Comparison of ENCODE assay signal across 8 cellular contexts in genomic region chr16:53100131-53100748, GRCh38. TPM values are rescaled to one million over a fixed set of nuclear protein-coding genes. Genes with fewer than 3 reads are reported as not detected.
DNase-seq lines count a peak whose midpoint lies in the region; ATAC-seq and TF ChIP-seq lines count a peak whose summit lies in the region.

No MANE protein-coding gene starts in this region.

- H3K27me3 ChIP-seq in kidney epithelial cell (ENCODE audit: control insufficient read depth, insufficient read depth, low read length) (no peaks in the 10 kb centered on the region), testis (no peaks in the 10 kb centered on the region)

- no peak for TF ChIP-seq POLR2A in testis (IDR thresholded peaks at IDR 0.05)

- H3K36me3 ChIP-seq in kidney epithelial cell (ENCODE audit: control insufficient read depth, insufficient read depth, low read length) (no peaks in the 10 kb centered on the region), testis (ENCODE audit: low read depth, missing control alignments) (no peaks in the 10 kb centered on the region)

- peak overlapping the region; percentile 22 for H3K4me3 ChIP-seq in kidney epithelial cell (ENCODE audit: low read depth, low read length)
- H3K4me3 ChIP-seq in testis = peak overlapping the region; percentile 39 to 53

- no peak for DNase-seq in T-helper 2 cell treated with Interferon-gamma antibody and Interleukin-4, amounts not matched to agents 5 μg/mL and 100 μg/mL, for 36 hours (ENCODE audit: low spot score)
- DNase-seq in T-helper 2 cell = no peak
- DNase-seq in activated naive CD8-positive, alpha-beta T cell treated with anti-CD3 and anti-CD28 coated beads for 36 hours = no peak
- no peak for DNase-seq in kidney epithelial cell (ENCODE audit: low read depth)
- DNase-seq in testis = no peak
- no peak for DNase-seq in epidermal melanocyte (ENCODE audit: insufficient read length, low spot score)
- DNase-seq in NCI-H187 treated with DMSO at 0.1 percent for 48 hours (lab: John Stamatoyannopoulos, UW) = no peak

- no peaks in the 10 kb centered on the region for H3K36me3 Mint-ChIP-seq in T-helper 2 cell treated with Interferon-gamma antibody and Interleukin-4, amounts not matched to agents 5 μg/mL and 100 μg/mL, for 36 hours (ENCODE audit: low read depth)
- H3K36me3 Mint-ChIP-seq in activated naive CD8-positive, alpha-beta T cell treated with anti-CD3 and anti-CD28 coated beads for 36 hours = no peaks in the 10 kb centered on the region

- H3K27ac ChIP-seq in testis = peak overlapping the region; percentile 80 to 87

- ATAC-seq in GM21529 (IDR thresholded peaks at IDR 0.05; ENCODE audit: unreplicated experiment) = no peak

- 49 to 50% methylated on average over 9 of the region's 9 CpGs for WGBS in testis, 2 donors

- H3K27ac Mint-ChIP-seq in T-helper 2 cell treated with Interferon-gamma antibody and Interleukin-4, amounts not matched to agents 5 μg/mL and 100 μg/mL, for 36 hours = peak overlapping the region; percentile 26
- no peak overlapping the region for H3K27ac Mint-ChIP-seq in activated naive CD8-positive, alpha-beta T cell treated with anti-CD3 and anti-CD28 coated beads for 36 hours

- H3K9me3 Mint-ChIP-seq in T-helper 2 cell treated with Interferon-gamma antibody and Interleukin-4, amounts not matched to agents 5 μg/mL and 100 μg/mL, for 36 hours = no peaks in the 10 kb centered on the region
- H3K9me3 Mint-ChIP-seq in activated naive CD8-positive, alpha-beta T cell treated with anti-CD3 and anti-CD28 coated beads for 36 hours = no peaks in the 10 kb centered on the region

- peaks cover 14% of the 10 kb centered on the region for H3K4me1 ChIP-seq in testis

- H3K27me3 Mint-ChIP-seq in T-helper 2 cell treated with Interferon-gamma antibody and Interleukin-4, amounts not matched to agents 5 μg/mL and 100 μg/mL, for 36 hours (ENCODE audit: low read depth) = no peaks in the 10 kb centered on the region
- no peaks in the 10 kb centered on the region for H3K27me3 Mint-ChIP-seq in activated naive CD8-positive, alpha-beta T cell treated with anti-CD3 and anti-CD28 coated beads for 36 hours

- TF ChIP-seq CTCF in kidney epithelial cell (IDR thresholded peaks at IDR 0.05; ENCODE audit: insufficient read depth, low read length, poor library complexity, severe bottlenecking) = no peak
- TF ChIP-seq CTCF in testis (IDR thresholded peaks at IDR 0.05) = no peak

- H3K4me1 Mint-ChIP-seq in T-helper 2 cell treated with Interferon-gamma antibody and Interleukin-4, amounts not matched to agents 5 μg/mL and 100 μg/mL, for 36 hours (ENCODE audit: low read depth) = peaks cover 15% of the 10 kb centered on the region
- peaks cover 20% of the 10 kb centered on the region for H3K4me1 Mint-ChIP-seq in activated naive CD8-positive, alpha-beta T cell treated with anti-CD3 and anti-CD28 coated beads for 36 hours

- no peaks in the 10 kb centered on the region for H3K9me3 ChIP-seq in testis

- peak overlapping the region; percentile 82 for H3K4me3 Mint-ChIP-seq in T-helper 2 cell treated with Interferon-gamma antibody and Interleukin-4, amounts not matched to agents 5 μg/mL and 100 μg/mL, for 36 hours
- peak overlapping the region; percentile 84 for H3K4me3 Mint-ChIP-seq in activated naive CD8-positive, alpha-beta T cell treated with anti-CD3 and anti-CD28 coated beads for 36 hours

- intact Hi-C loops in testis (cut with DNase I; ENCODE audit: low total_unique reads) = no loop called here

RNA-seq across cellular contexts. Expression of gene CHD9, which starts 45.4 kb away (rescaled TPM):
- 10 to 100 TPM; 12.7 to 14.0 TPM for total RNA-seq in activated naive CD8-positive, alpha-beta T cell treated with anti-CD3 and anti-CD28 coated beads for 36 hours
- 26.2 and 34.1 TPM in 2 replicates for total RNA-seq in kidney epithelial cell
- 10 to 100 TPM; 57.5 to 67.3 TPM for total RNA-seq in testis
- polyA plus RNA-seq in testis (ENCODE audit: insufficient read depth, low read depth, low replicate concordance) = 10.4 TPM

RNA-seq across cellular contexts. Expression of gene CHD9NB, which starts 47.5 kb away (rescaled TPM):
- total RNA-seq in activated naive CD8-positive, alpha-beta T cell treated with anti-CD3 and anti-CD28 coated beads for 36 hours = under 1 TPM in 1 of 2 experiments, not detected in 1; 0.12 TPM
- total RNA-seq in kidney epithelial cell (0.62 and 1.0 TPM in 2 replicates), testis (under 1 TPM in 1 of 2 donors, not detected in 1; 0.79 TPM)
- 3.0 TPM for polyA plus RNA-seq in testis (ENCODE audit: insufficient read depth, low read depth, low replicate concordance)
